ENCODE assay signal across 2 cellular contexts in the genomic region with DNA sequence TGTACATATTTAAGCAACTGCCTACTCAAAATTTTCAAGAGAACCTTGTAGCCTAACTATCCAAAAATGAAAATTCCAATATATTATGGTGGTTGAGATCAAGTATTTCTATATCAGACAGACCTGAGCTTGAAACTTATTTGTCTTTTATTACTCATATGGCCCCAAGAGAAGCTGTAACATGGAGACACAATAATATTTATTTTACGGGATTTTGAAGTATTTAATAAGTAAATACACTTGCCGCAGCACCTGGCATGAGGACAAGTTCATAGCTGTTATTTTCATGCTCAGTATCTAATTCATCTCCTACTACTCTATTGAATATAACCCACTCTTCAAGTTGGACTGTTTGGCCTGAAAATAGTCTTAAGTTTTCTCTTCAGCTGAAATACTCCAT.
TF ChIP-seq lines count a peak whose summit lies in the region.

No MANE protein-coding gene starts in this region.

TF ChIP-seq in IMR-90, 13 proteins besides CTCF, POLR2A, EP300 and RAD21:
- TF ChIP-seq NFE2L2 (IDR thresholded peaks at IDR 0.05; ENCODE audit: low read depth, low read length): no peak
- no peak for TF ChIP-seq BHLHE40 (IDR thresholded peaks at IDR 0.05; ENCODE audit: low read depth, low read length)
TF ChIP-seq in IMR-90: peak in this region for 0.

TF ChIP-seq in GM12891, 5 proteins besides CTCF, POLR2A, EP300 and RAD21:
- TF ChIP-seq POLR2AphosphoS5 (IDR thresholded peaks at IDR 0.05; ENCODE audit: low read depth, low read length) (no peak), POU2F2 (IDR thresholded peaks at IDR 0.05; ENCODE audit: low read depth, low read length) (no peak), SPI1 (IDR thresholded peaks at IDR 0.05; ENCODE audit: low read depth, low read length) (no peak), TAF1 (IDR thresholded peaks at IDR 0.05; ENCODE audit: low read depth, low read length) (no peak), PAX5 (IDR thresholded peaks at IDR 0.05; ENCODE audit: insufficient read depth, low read length, severe bottlenecking) (no peak)
